Comparison of ENCODE assay signal across 11 cellular contexts in the genomic region with DNA sequence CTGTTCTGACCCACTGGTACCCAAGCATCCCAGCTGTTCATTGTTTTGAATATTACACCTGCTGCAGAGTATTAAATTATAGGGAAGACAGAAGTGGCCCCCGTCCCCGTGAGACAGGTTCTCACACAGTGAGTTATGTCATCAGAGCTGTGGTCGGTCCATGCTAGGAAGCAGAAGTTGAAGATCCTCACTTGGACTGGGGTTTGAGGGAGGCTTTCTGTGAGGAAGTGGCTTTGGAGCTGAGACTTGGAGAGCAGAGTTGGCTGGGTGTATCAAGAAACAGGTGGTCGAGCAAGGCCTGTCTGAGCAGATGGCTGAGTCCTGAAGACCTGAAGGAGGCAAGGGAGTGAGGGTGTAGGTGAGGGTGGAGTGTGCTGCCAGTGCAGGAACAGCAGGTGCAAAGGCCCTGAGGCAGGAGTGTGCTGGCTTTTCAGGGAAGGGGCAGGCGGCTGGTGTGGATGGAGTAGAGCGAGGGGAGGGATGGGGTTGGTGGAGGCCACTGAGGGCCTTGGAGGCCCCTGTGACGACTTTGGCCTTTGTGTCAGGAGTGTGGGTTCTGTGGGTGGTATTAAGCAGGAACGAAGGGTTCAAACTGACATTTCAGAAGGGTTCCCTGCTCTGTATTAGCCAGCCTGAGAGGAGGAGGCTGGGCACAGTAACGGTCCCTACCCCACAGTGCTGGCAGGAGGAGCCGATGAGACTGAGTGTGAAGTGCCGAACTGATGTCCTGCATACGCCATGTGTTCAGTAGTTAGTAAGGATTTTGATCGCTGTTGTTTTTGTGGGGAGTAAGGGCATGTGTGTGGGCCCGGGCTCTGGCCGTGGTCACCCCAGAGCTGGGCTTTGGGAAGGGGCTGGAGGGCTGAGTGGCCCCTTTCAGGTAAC. TPM values are rescaled to one million over a fixed set of nuclear protein-coding genes. Genes with fewer than 3 reads are reported as not detected.
A peak's percentile ranks its signal among the peaks of the same experiment; 100 is the strongest.
DNase-seq lines count a peak whose midpoint lies in the region; ATAC-seq and TF ChIP-seq lines count a peak whose summit lies in the region.
"Had no signal": no experiment of that assay in that cellular context is flagged by ENCODE, and none has a peak within 500 bp of the region (broad histone marks: within the 10 kb centered on the region; RNA-seq: fewer than 3 reads in every experiment).

No MANE protein-coding gene starts in this region.

- peaks cover 80% of the 10 kb centered on the region for H3K79me2 ChIP-seq in SK-N-SH (ENCODE audit: insufficient read depth)

- POLR2A ChIA-PET in SK-N-SH (lab: Yijun Ruan, JAX) (interaction anchor here (1.5 kb wide), 1 partner anchor 10 kb away, joined by 6 read pairs; no protein-coding TSS in a partner anchor), MCF 10A (lab: Yijun Ruan, JAX) (interaction anchor here (1.1 to 2.7 kb wide), 7 partner anchors 10 to 167 kb away, joined by 3 to 15 read pairs (median 4); a partner anchor contains a TSS)

- no peaks in the 10 kb centered on the region for H3K27me3 Mint-ChIP-seq in MCF 10A (ENCODE audit: insufficient read depth, unreplicated experiment)

- H3F3A ChIP-seq in SK-N-SH (replicated peaks; ENCODE audit: insufficient read depth): no peaks in the 10 kb centered on the region

- ATAC-seq in SK-N-SH treated with all-trans-retinoic acid at 6 μM for 48 hours (no peak), upper lobe of right lung (peak; percentile 72), GM21619 (IDR thresholded peaks at IDR 0.05; ENCODE audit: unreplicated experiment) (no peak)
- ATAC-seq: body of pancreas had no signal

- CTCF ChIA-PET in SK-N-SH (lab: Yijun Ruan, JAX) (interaction anchor here (0.7 to 3.3 kb wide), 6 partner anchors 8 to 168 kb away, joined by 3 to 16 read pairs (median 3); no protein-coding TSS in a partner anchor), MCF 10A (lab: Yijun Ruan, JAX) (interaction anchor here (0.6 to 1.9 kb wide), 6 partner anchors 9 to 81 kb away, joined by 3 to 7 read pairs (median 4); no protein-coding TSS in a partner anchor)

- no peak for TF ChIP-seq RAD21 in SK-N-SH (IDR thresholded peaks at IDR 0.05; ENCODE audit: low read length)

- H4K20me1 ChIP-seq in SK-N-SH (ENCODE audit: insufficient read depth): peaks cover 86% of the 10 kb centered on the region

- H3K4me1 ChIP-seq in SK-N-SH (ENCODE audit: control insufficient read depth in 1 of 2, insufficient read depth in 2 of 2, low read depth in 1 of 2, low read length in 1 of 2): peaks cover 0 to 61% of the 10 kb centered on the region in 2 experiments; a peak in 2 of 4 replicates
- peaks cover 30% of the 10 kb centered on the region for H3K4me1 ChIP-seq in upper lobe of right lung

- no peaks in the 10 kb centered on the region for H3K9me2 ChIP-seq in SK-N-SH

- intact Hi-C loops in MCF 10A (cut with micrococcal nuclease) (no loop called here), upper lobe of right lung (cut with DNase I) (no loop called here)

- peak overlapping the region; percentile 15 for H3K4me3 Mint-ChIP-seq in MCF 10A (ENCODE audit: unreplicated experiment)

- 84% methylated on average over 15 of the region's 15 CpGs for WGBS in SK-N-SH (ENCODE audit: low lambda C conversion rate)

- H3K4me3 ChIP-seq in SK-N-SH (ENCODE audit: low read depth in 2 of 2, low read length in 1 of 2) (no peak overlapping the region), upper lobe of right lung (no peak overlapping the region)
- H3K4me3 ChIP-seq: body of pancreas, heart left ventricle had no signal

- H3K9me3 ChIP-seq in SK-N-SH: no peaks in the 10 kb centered on the region
- H3K9me3 ChIP-seq in upper lobe of right lung: no peaks in the 10 kb centered on the region
- H3K9me3 ChIP-seq: body of pancreas, heart left ventricle had no signal

- H3K36me3 Mint-ChIP-seq in MCF 10A (ENCODE audit: insufficient read depth, unreplicated experiment): peaks cover 6% of the 10 kb centered on the region

- peak overlapping the region; percentile 71 for H3K27ac Mint-ChIP-seq in MCF 10A (ENCODE audit: low read depth, unreplicated experiment)

- DNase-seq in SK-N-SH (peak; percentile 12), MCF 10A (ENCODE audit: unreplicated experiment) (no peak), midbrain (lab: John Stamatoyannopoulos, UW) (peak; percentile 11), upper lobe of right lung (peak; percentile 65), NCI-H1105 (lab: John Stamatoyannopoulos, UW) (no peak), ureter (ENCODE audit: low spot score) (no peak)
- DNase-seq: heart left ventricle, occipital lobe had no signal

- H3K36me3 ChIP-seq in SK-N-SH (replicated peaks in 1 of 2; ENCODE audit: control insufficient read depth in 1 of 2, insufficient read depth in 2 of 2, low read length in 1 of 2) (peaks cover 0 to 13% of the 10 kb centered on the region in 2 experiments), upper lobe of right lung (no peaks in the 10 kb centered on the region)
- H3K36me3 ChIP-seq: heart left ventricle had no signal

- TF ChIP-seq CTCF in SK-N-SH (IDR thresholded peaks at IDR 0.05) (no peak), MCF 10A (IDR thresholded peaks at IDR 0.05; ENCODE audit: unreplicated experiment) (no peak), upper lobe of right lung (IDR thresholded peaks at IDR 0.05) (no peak)

- no peak overlapping the region for H3K9ac ChIP-seq in SK-N-SH

- no peak overlapping the region for H2AFZ ChIP-seq in SK-N-SH (ENCODE audit: low read depth)

- H3K4me1 Mint-ChIP-seq in MCF 10A (ENCODE audit: insufficient read depth, unreplicated experiment): peaks cover 37% of the 10 kb centered on the region

- no peak for TF ChIP-seq EP300 in SK-N-SH (IDR thresholded peaks at IDR 0.05; ENCODE audit: borderline replicate concordance in 1 of 2, low read depth in 1 of 2, low read length in 1 of 2)

- no peaks in the 10 kb centered on the region for H3K27me3 ChIP-seq in SK-N-SH (ENCODE audit: insufficient read depth)
- H3K27me3 ChIP-seq in upper lobe of right lung: no peaks in the 10 kb centered on the region
- H3K27me3 ChIP-seq: body of pancreas, heart left ventricle had no signal

- H3K9me3 Mint-ChIP-seq in MCF 10A (ENCODE audit: unreplicated experiment): no peaks in the 10 kb centered on the region

- no TSS peak for BruUV-seq in MCF 10A (replicated peaks; lab: Mats Ljungman, UMichigan)

- no peak overlapping the region for H3K4me2 ChIP-seq in SK-N-SH

- H3K27ac ChIP-seq in SK-N-SH (ENCODE audit: low read depth in 2 of 2, low read length in 1 of 2) (peak overlapping the region in 1 of 2 experiments; percentile 90; a peak in 2 of 4 replicates), upper lobe of right lung (peak overlapping the region; percentile 24)
- H3K27ac ChIP-seq: body of pancreas had no signal

TF ChIP-seq in SK-N-SH, 30 proteins besides CTCF, POLR2A, EP300 and RAD21 (continues in another document):
- TF ChIP-seq TCF12 (IDR thresholded peaks at IDR 0.05): no peak
- no peak for TF ChIP-seq GATA2 (CRISPR knock-in tag; IDR thresholded peaks at IDR 0.05)
- TF ChIP-seq YY1 (IDR thresholded peaks at IDR 0.05; ENCODE audit: low read depth): no peak
- no peak for TF ChIP-seq NRF1 (IDR thresholded peaks at IDR 0.05; ENCODE audit: low read depth, low read length)
- TF ChIP-seq RCOR1 (IDR thresholded peaks at IDR 0.05; ENCODE audit: low read length): no peak
- TF ChIP-seq MXI1 (IDR thresholded peaks at IDR 0.05; ENCODE audit: low read depth, low read length): no peak
- TF ChIP-seq, protein P1, sequence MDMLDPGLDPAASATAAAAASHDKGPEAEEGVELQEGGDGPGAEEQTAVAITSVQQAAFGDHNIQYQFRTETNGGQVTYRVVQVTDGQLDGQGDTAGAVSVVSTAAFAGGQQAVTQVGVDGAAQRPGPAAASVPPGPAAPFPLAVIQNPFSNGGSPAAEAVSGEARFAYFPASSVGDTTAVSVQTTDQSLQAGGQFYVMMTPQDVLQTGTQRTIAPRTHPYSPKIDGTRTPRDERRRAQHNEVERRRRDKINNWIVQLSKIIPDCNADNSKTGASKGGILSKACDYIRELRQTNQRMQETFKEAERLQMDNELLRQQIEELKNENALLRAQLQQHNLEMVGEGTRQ (IDR thresholded peaks at IDR 0.05; ENCODE audit: borderline replicate concordance, low read depth, low read length): no peak

TF ChIP-seq in SK-N-SH treated with all-trans-retinoic acid at 6 μM for 48 hours, 23 proteins besides CTCF, POLR2A, EP300 and RAD21 (continues in another document):
- TF ChIP-seq ZNF70 (CRISPR knock-in tag; IDR thresholded peaks at IDR 0.05): no peak
- TF ChIP-seq, protein P2, sequence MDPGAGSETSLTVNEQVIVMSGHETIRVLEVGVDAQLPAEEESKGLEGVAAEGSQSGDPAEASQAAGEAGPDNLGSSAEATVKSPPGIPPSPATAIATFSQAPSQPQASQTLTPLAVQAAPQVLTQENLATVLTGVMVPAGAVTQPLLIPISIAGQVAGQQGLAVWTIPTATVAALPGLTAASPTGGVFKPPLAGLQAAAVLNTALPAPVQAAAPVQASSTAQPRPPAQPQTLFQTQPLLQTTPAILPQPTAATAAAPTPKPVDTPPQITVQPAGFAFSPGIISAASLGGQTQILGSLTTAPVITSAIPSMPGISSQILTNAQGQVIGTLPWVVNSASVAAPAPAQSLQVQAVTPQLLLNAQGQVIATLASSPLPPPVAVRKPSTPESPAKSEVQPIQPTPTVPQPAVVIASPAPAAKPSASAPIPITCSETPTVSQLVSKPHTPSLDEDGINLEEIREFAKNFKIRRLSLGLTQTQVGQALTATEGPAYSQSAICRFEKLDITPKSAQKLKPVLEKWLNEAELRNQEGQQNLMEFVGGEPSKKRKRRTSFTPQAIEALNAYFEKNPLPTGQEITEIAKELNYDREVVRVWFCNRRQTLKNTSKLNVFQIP (CRISPR knock-in tag; IDR thresholded peaks at IDR 0.05; ENCODE audit: borderline replicate concordance, low read depth): no peak
- TF ChIP-seq ZFP3 (CRISPR knock-in tag; IDR thresholded peaks at IDR 0.05): no peak
- TF ChIP-seq ZNF565 (CRISPR knock-in tag; conservative IDR thresholded peaks at IDR 0.05; ENCODE audit: low read depth): no peak
- TF ChIP-seq, protein P3, sequence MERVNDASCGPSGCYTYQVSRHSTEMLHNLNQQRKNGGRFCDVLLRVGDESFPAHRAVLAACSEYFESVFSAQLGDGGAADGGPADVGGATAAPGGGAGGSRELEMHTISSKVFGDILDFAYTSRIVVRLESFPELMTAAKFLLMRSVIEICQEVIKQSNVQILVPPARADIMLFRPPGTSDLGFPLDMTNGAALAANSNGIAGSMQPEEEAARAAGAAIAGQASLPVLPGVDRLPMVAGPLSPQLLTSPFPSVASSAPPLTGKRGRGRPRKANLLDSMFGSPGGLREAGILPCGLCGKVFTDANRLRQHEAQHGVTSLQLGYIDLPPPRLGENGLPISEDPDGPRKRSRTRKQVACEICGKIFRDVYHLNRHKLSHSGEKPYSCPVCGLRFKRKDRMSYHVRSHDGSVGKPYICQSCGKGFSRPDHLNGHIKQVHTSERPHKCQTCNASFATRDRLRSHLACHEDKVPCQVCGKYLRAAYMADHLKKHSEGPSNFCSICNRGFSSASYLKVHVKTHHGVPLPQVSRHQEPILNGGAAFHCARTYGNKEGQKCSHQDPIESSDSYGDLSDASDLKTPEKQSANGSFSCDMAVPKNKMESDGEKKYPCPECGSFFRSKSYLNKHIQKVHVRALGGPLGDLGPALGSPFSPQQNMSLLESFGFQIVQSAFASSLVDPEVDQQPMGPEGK (CRISPR knock-in tag; IDR thresholded peaks at IDR 0.05; ENCODE audit: borderline replicate concordance): no peak

RNA-seq across cellular contexts. Expression of a gene that starts 11.8 kb away (rescaled TPM):
- polyA plus RNA-seq in SK-N-SH (2012; rRNA removed): 23.8 and 25.6 TPM in 2 replicates
- 9.6 and 17.1 TPM in 2 replicates for polyA plus RNA-seq in SK-N-SH (2012; cell fraction: cytosol; rRNA removed)
- 49.2 and 58.8 TPM in 2 replicates for polyA plus RNA-seq in SK-N-SH (2012; cell fraction: nucleus; rRNA removed)
- total RNA-seq in MCF 10A (2022) (28.1 and 29.5 TPM in 2 replicates), upper lobe of right lung (64.0 TPM), ureter (166 TPM)

Comparison
In these comparisons a context has a peak if more than half of its experiments do, and no peak if none do; other contexts are left out.
1. DNase-seq: peak in SK-N-SH (single experiment), midbrain (single experiment) and upper lobe of right lung (single experiment); none in MCF 10A (single experiment), NCI-H1105 (single experiment) and ureter (single experiment).